In the genomic region with DNA sequence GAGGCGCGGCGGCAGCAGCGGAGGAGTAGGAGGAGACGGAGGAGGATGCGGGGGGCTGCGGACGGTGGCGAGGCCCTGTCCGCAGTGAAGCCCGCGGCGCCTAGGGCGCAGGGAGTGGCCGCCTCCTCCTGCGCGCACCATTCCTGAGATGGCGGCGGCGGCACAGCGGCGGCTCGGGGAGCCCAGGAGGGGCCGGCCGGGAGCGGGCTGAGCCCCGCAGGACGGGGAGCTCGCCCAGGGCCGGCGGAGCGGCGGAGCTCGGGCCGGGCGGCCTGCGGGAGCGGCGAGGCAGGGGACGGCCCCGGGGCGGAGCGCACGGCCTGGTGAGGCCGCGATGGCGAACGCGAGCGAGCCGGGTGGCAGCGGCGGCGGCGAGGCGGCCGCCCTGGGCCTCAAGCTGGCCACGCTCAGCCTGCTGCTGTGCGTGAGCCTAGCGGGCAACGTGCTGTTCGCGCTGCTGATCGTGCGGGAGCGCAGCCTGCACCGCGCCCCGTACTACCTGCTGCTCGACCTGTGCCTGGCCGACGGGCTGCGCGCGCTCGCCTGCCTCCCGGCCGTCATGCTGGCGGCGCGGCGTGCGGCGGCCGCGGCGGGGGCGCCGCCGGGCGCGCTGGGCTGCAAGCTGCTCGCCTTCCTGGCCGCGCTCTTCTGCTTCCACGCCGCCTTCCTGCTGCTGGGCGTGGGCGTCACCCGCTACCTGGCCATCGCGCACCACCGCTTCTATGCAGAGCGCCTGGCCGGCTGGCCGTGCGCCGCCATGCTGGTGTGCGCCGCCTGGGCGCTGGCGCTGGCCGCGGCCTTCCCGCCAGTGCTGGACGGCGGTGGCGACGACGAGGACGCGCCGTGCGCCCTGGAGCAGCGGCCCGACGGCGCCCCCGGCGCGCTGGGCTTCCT, we compare ENCODE assay signal across 9 cellular contexts. TPM values are rescaled to one million over a fixed set of nuclear protein-coding genes. Genes with fewer than 3 reads are reported as not detected.
DNase-seq lines count a peak whose midpoint lies in the region; ATAC-seq, FAIRE-seq and TF ChIP-seq lines count a peak whose summit lies in the region.
"Had no signal": no experiment of that assay in that cellular context is flagged by ENCODE, and none has a peak within 500 bp of the region (broad histone marks: within the 10 kb centered on the region; RNA-seq: fewer than 3 reads in every experiment).

A gene with protein sequence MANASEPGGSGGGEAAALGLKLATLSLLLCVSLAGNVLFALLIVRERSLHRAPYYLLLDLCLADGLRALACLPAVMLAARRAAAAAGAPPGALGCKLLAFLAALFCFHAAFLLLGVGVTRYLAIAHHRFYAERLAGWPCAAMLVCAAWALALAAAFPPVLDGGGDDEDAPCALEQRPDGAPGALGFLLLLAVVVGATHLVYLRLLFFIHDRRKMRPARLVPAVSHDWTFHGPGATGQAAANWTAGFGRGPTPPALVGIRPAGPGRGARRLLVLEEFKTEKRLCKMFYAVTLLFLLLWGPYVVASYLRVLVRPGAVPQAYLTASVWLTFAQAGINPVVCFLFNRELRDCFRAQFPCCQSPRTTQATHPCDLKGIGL (plus strand): TSS at position 140 of the 894 bp plus-strand sequence. CDS start 195 bp downstream, at position 335.

- no peaks in the 10 kb centered on the region for H3K4me1 ChIP-seq in mucosa of rectum (ENCODE audit: control insufficient read depth in 2 of 2, insufficient read depth in 2 of 2, low read length in 2 of 2)

- peaks cover 3% of the 10 kb centered on the region for H3K4me1 Mint-ChIP-seq in endothelial cell (ENCODE audit: unreplicated experiment)

- H3K36me3 Mint-ChIP-seq in endothelial cell (ENCODE audit: low read depth, unreplicated experiment), result peaks cover 16% of the 10 kb centered on the region

- no peaks in the 10 kb centered on the region for H3K9me3 ChIP-seq in mucosa of rectum (ENCODE audit: control insufficient read depth in 2 of 2, low read length in 2 of 2)

- no peak within 1 kb of the TSS for H3K27ac Mint-ChIP-seq in endothelial cell (ENCODE audit: unreplicated experiment)

- DNase-seq in NCI-H2196 (lab: John Stamatoyannopoulos, UW; ENCODE audit: unreplicated experiment) (peak; percentile 5), NCI-H2196 treated with DMSO at 0.1 percent for 48 hours (lab: John Stamatoyannopoulos, UW; ENCODE audit: unreplicated experiment) (no peak), endothelial cell (ENCODE audit: low spot score) (peak; percentile 33), urothelium cell line (ENCODE audit: low spot score) (peak; percentile 46), NCI-H1436 (lab: John Stamatoyannopoulos, UW) (no peak)

- peaks cover 21% of the 10 kb centered on the region for H3K27me3 Mint-ChIP-seq in endothelial cell (ENCODE audit: unreplicated experiment)

- peak; percentile 67 for FAIRE-seq in urothelium cell line (lab: Jason Lieb, UNC)
- FAIRE-seq: G401.6 had no signal

- no peak for TF ChIP-seq CTCF in VCaP (conservative IDR thresholded peaks at IDR 0.05)
- no peak for TF ChIP-seq CTCF in endothelial cell (IDR thresholded peaks at IDR 0.05; ENCODE audit: unreplicated experiment)

- peak within 1 kb of the TSS; percentile 79 for H3K4me3 Mint-ChIP-seq in endothelial cell (ENCODE audit: unreplicated experiment)

- H3K36me3 ChIP-seq in mucosa of rectum (ENCODE audit: control insufficient read depth in 2 of 2, insufficient read depth in 2 of 2, low read length in 2 of 2), result no peaks in the 10 kb centered on the region

- peak within 1 kb of the TSS; percentile 61 to 64 for H3K4me3 ChIP-seq in mucosa of rectum (ENCODE audit: low read length in 2 of 2)

- peak within 1 kb of the TSS; percentile 70 for H3K27ac ChIP-seq in VCaP
- no peak within 1 kb of the TSS for H3K27ac ChIP-seq in mucosa of rectum (ENCODE audit: low read depth in 2 of 2, low read length in 2 of 2)

- no peaks in the 10 kb centered on the region for H3K9me3 Mint-ChIP-seq in endothelial cell (ENCODE audit: unreplicated experiment)

- H3K27me3 ChIP-seq in mucosa of rectum (ENCODE audit: control insufficient read depth in 2 of 2, insufficient read depth in 2 of 2, low read length in 2 of 2), result peaks cover 12 to 22% of the 10 kb centered on the region in 2 donors

- peak within 1 kb of the TSS in 1 of 2 donors; percentile 7 for H3K9ac ChIP-seq in mucosa of rectum (ENCODE audit: low read depth in 1 of 2, low read length in 2 of 2)

- no peak for ATAC-seq in HG02884 (IDR thresholded peaks at IDR 0.05; ENCODE audit: unreplicated experiment)

RNA-seq across cellular contexts. Expression of the gene that starts here (rescaled TPM):
- 0.80 TPM for total RNA-seq in endothelial cell (ENCODE audit: unreplicated experiment)

Comparison
In these comparisons a context has a peak if more than half of its experiments do, and no peak if none do; other contexts are left out.
1. DNase-seq: peak in NCI-H2196 (single experiment) and urothelium cell line (single experiment); none in NCI-H2196 treated with DMSO at 0.1 percent for 48 hours (single experiment) and NCI-H1436 (single experiment).
2. Peak in DNase-seq in endothelial cell; RNA of the gene not detected or under 1 TPM.